ENCODE assay signal across 10 cellular contexts in genomic region chr7:4958477-4959301, GRCh38. TPM values are rescaled to one million over a fixed set of nuclear protein-coding genes. Genes with fewer than 3 reads are reported as not detected.
DNase-seq lines count a peak whose midpoint lies in the region; ATAC-seq, FAIRE-seq and TF ChIP-seq lines count a peak whose summit lies in the region.
"Had no signal": no experiment of that assay in that cellular context is flagged by ENCODE, and none has a peak within 500 bp of the region (broad histone marks: within the 10 kb centered on the region; RNA-seq: fewer than 3 reads in every experiment).

Gene MMD2 (minus strand): TSS chr7:4959187. CDS start chr7:4959017, 170 bp downstream.

- H3K4me3 Mint-ChIP-seq in endothelial cell (ENCODE audit: unreplicated experiment): peak within 1 kb of the TSS; percentile 74

- H3K36me3 Mint-ChIP-seq in endothelial cell (ENCODE audit: low read depth, unreplicated experiment): no peaks in the 10 kb centered on the region

- TF ChIP-seq CTCF in endothelial cell (IDR thresholded peaks at IDR 0.05; ENCODE audit: unreplicated experiment) (no peak), pancreas (IDR thresholded peaks at IDR 0.05) (no peak)

- H3K27me3 ChIP-seq in HUES6 (ENCODE audit: control insufficient read depth, insufficient read depth, low read length) (peaks cover 39% of the 10 kb centered on the region), pancreas (no peaks in the 10 kb centered on the region)

- peaks cover 11% of the 10 kb centered on the region for H3K27me3 Mint-ChIP-seq in endothelial cell (ENCODE audit: unreplicated experiment)

- FAIRE-seq in pancreas (lab: Jason Lieb, UNC) (no peak), H54 (lab: Jason Lieb, UNC) (no peak)

- no peaks in the 10 kb centered on the region for H3K9me3 ChIP-seq in HUES6 (ENCODE audit: control insufficient read depth, insufficient read depth, low read depth, low read length)
- no peaks in the 10 kb centered on the region for H3K9me3 ChIP-seq in pancreas

- H3K4me1 Mint-ChIP-seq in endothelial cell (ENCODE audit: unreplicated experiment): peaks cover 4% of the 10 kb centered on the region

- H3K4me3 ChIP-seq in HUES6 (ENCODE audit: low read depth, low read length) (peak within 1 kb of the TSS; percentile 57), pancreas (peak within 1 kb of the TSS in 3 of 4 donors; percentile 14 to 52 (median 32))

- H3K9me3 Mint-ChIP-seq in endothelial cell (ENCODE audit: unreplicated experiment): no peaks in the 10 kb centered on the region

- 3 to 5% methylated on average over 52 to 87 of the region's 87 CpGs for WGBS in pancreas, 2 donors

- H3K9ac ChIP-seq in HUES6 (ENCODE audit: low read length): no peak within 1 kb of the TSS

- DNase-seq in COR-L47 (lab: John Stamatoyannopoulos, UW) (peak; percentile 4), endothelial cell (ENCODE audit: low spot score) (no peak), pancreas (peak in 2 of 6 donors; percentile 58 to 64), HuH-7.5 (ENCODE audit: low spot score) (no peak), H54 (ENCODE audit: insufficient read length, low spot score) (no peak)
- DNase-seq: MV-4-11, SW 1271 had no signal

- intact Hi-C loops in pancreas (cut with DNase I): no loop called here

- no peak within 1 kb of the TSS for H3K27ac ChIP-seq in HUES6 (ENCODE audit: low read depth, low read length)
- H3K27ac ChIP-seq in pancreas: no peak within 1 kb of the TSS

- H3K36me3 ChIP-seq in HUES6 (ENCODE audit: control insufficient read depth, insufficient read depth, low read length) (no peaks in the 10 kb centered on the region), pancreas (no peaks in the 10 kb centered on the region)

- H3K4me1 ChIP-seq in HUES6 (ENCODE audit: control insufficient read depth, insufficient read depth, low read length) (no peaks in the 10 kb centered on the region), pancreas (peaks cover 0 to 3% (median 0%) of the 10 kb centered on the region in 3 donors)

- ATAC-seq in pancreas (peak in 1 of 4 donors; percentile 54), HG03439 (IDR thresholded peaks at IDR 0.05; ENCODE audit: unreplicated experiment) (no peak), GM21717 (IDR thresholded peaks at IDR 0.05; ENCODE audit: unreplicated experiment) (no peak)

- no peak for TF ChIP-seq POLR2A in H54 (IDR thresholded peaks at IDR 0.05; ENCODE audit: low read depth, low read length)

- no peak within 1 kb of the TSS for H3K27ac Mint-ChIP-seq in endothelial cell (ENCODE audit: unreplicated experiment)

RNA-seq across cellular contexts. Expression of gene MMD2, which starts in this region (rescaled TPM):
- not detected for total RNA-seq in endothelial cell (ENCODE audit: unreplicated experiment)
- not detected for total RNA-seq in pancreas
- under 1 TPM in 1 of 2 donors, not detected in 1; 0.05 TPM for polyA plus RNA-seq in pancreas
